19 cellular contexts compared by ENCODE assay signal in genomic region chr10:49756641-49757040, GRCh38. TPM values are rescaled to one million over a fixed set of nuclear protein-coding genes. Genes with fewer than 3 reads are reported as not detected.
DNase-seq lines count a peak whose midpoint lies in the region; ATAC-seq, FAIRE-seq and TF ChIP-seq lines count a peak whose summit lies in the region.
"Had no signal": no experiment of that assay in that cellular context is flagged by ENCODE, and none has a peak within 500 bp of the region (broad histone marks: within the 10 kb centered on the region; RNA-seq: fewer than 3 reads in every experiment).

No MANE protein-coding gene starts in this region.

- no peak for ATAC-seq in HG02588 (IDR thresholded peaks at IDR 0.05; ENCODE audit: unreplicated experiment)
- ATAC-seq: GM23338 had no signal

- no peak overlapping the region for H2BK5ac ChIP-seq in neuronal stem cell (ENCODE audit: low read length)

- TF ChIP-seq POLR2A in GM12891 (IDR thresholded peaks at IDR 0.05; ENCODE audit: low read depth, low read length), result no peak

- H3K79me1 ChIP-seq in neuronal stem cell (ENCODE audit: low read depth, low read length), result no peaks in the 10 kb centered on the region

- H2BK15ac ChIP-seq in neuronal stem cell (ENCODE audit: low read length), result no peak overlapping the region

- no peak overlapping the region for H3K4me3 ChIP-seq in coronary artery
- H3K4me3 ChIP-seq in neuronal stem cell (ENCODE audit: low read length in 2 of 2), result no peak overlapping the region
- H3K4me3 ChIP-seq: GM23338 had no signal

- H3K9me3 ChIP-seq in neuronal stem cell (replicated peaks in 1 of 2; ENCODE audit: control insufficient read depth in 2 of 2, insufficient read depth in 1 of 2, low read depth in 1 of 2, low read length in 2 of 2), result no peaks in the 10 kb centered on the region
- H3K9me3 ChIP-seq: Caco-2 had no signal

- peak overlapping the region; percentile 23 for H3K23ac ChIP-seq in neuronal stem cell (ENCODE audit: low read depth, low read length, poor library complexity)

- no CpG with 5 or more reads among the region's 6 CpGs for WGBS in neuronal stem cell (ENCODE audit: extremely low coverage in 2 of 2, insufficient read length in 2 of 2, insufficient replicate concordance in 1 of 2), 2 donors

- H3K4me2 ChIP-seq in neuronal stem cell (ENCODE audit: insufficient read depth, low read length, poor library complexity, severe bottlenecking), result no peak overlapping the region
- H3K4me2 ChIP-seq: GM23338 had no signal

- no peaks in the 10 kb centered on the region for H3K36me3 Mint-ChIP-seq in immature natural killer cell

- peak; percentile 33 for FAIRE-seq in GM12891 (lab: Jason Lieb, UNC)
- FAIRE-seq: A204.1, D721Med, G401.6, GM12892, H54 had no signal

- peak overlapping the region; percentile 9 for H4K8ac ChIP-seq in neuronal stem cell (ENCODE audit: low read depth, low read length)

- H3K27me3 ChIP-seq in neuronal stem cell (ENCODE audit: control insufficient read depth in 3 of 3, insufficient read depth in 3 of 3, low read depth in 1 of 3, low read length in 3 of 3), result peaks cover 0 to 7% (median 0%) of the 10 kb centered on the region in 3 experiments

- peak overlapping the region; percentile 27 for H3K14ac ChIP-seq in neuronal stem cell (ENCODE audit: low read length)

- no peak for DNase-seq in GM12891 (ENCODE audit: insufficient read length, low spot score)
- peak; percentile 62 for DNase-seq in coronary artery (ENCODE audit: low spot score)
- no peak for DNase-seq in neuronal stem cell (ENCODE audit: low spot score)
- DNase-seq in stimulated activated naive CD4-positive, alpha-beta T cell (lab: John Stamatoyannopoulos, UW), result no peak
- DNase-seq in immature natural killer cell, result no peak
- DNase-seq: ACHN; AML-193; Caco-2; CD4-positive, alpha-beta T cell; HCEC 1CT had no signal

- no peak for TF ChIP-seq CTCF in coronary artery (IDR thresholded peaks at IDR 0.05)

- H3K4me1 Mint-ChIP-seq in immature natural killer cell, result no peaks in the 10 kb centered on the region

- no peak overlapping the region for H3K18ac ChIP-seq in neuronal stem cell (ENCODE audit: low read length)

- no peak overlapping the region for H3K27ac Mint-ChIP-seq in immature natural killer cell
- H3K27ac Mint-ChIP-seq: CD4-positive, alpha-beta T cell had no signal

- no peaks in the 10 kb centered on the region for H3K9me3 Mint-ChIP-seq in immature natural killer cell
- H3K9me3 Mint-ChIP-seq: CD4-positive, alpha-beta T cell; GM23338 had no signal

- no peak overlapping the region for H2BK12ac ChIP-seq in neuronal stem cell (ENCODE audit: low read length)

- peak overlapping the region; percentile 38 for H2AK5ac ChIP-seq in neuronal stem cell (ENCODE audit: low read depth, low read length)

- H4K91ac ChIP-seq in neuronal stem cell (ENCODE audit: low read depth, low read length, poor library complexity), result peak overlapping the region; percentile 46

- H2AFZ ChIP-seq in neuronal stem cell (ENCODE audit: low read length), result no peak overlapping the region
- H2AFZ ChIP-seq: GM23338 had no signal

- H3K27me3 Mint-ChIP-seq in immature natural killer cell (ENCODE audit: low read depth in 3 of 3), result peaks cover 3 to 12% (median 5%) of the 10 kb centered on the region in 3 donors

- H3K4ac ChIP-seq in neuronal stem cell (ENCODE audit: low read length), result no peak overlapping the region

- peaks cover 0 to 2% of the 10 kb centered on the region in 2 donors for H3K4me1 ChIP-seq in neuronal stem cell (ENCODE audit: control insufficient read depth in 2 of 2, insufficient read depth in 1 of 2, low read depth in 1 of 2, low read length in 2 of 2)
- H3K4me1 ChIP-seq: Caco-2 had no signal

- H3K27ac ChIP-seq in coronary artery, result no peak overlapping the region
- H3K27ac ChIP-seq in neuronal stem cell (replicated peaks; ENCODE audit: low read length), result no peak overlapping the region
- H3K27ac ChIP-seq: C4-2B, HL-60 had no signal

- no peak overlapping the region for H3K9ac ChIP-seq in neuronal stem cell (ENCODE audit: low read depth, low read length, poor library complexity)

- no peak overlapping the region for H2BK120ac ChIP-seq in neuronal stem cell (ENCODE audit: low read depth, low read length)

- no peaks in the 10 kb centered on the region for H3K36me3 ChIP-seq in neuronal stem cell (replicated peaks in 1 of 2; ENCODE audit: control insufficient read depth in 2 of 2, insufficient read depth in 2 of 2, low read length in 2 of 2)

- no peak overlapping the region for H3K4me3 Mint-ChIP-seq in immature natural killer cell
- H3K4me3 Mint-ChIP-seq: CD4-positive, alpha-beta T cell; GM23338 had no signal

TF ChIP-seq in GM12891, 5 proteins besides CTCF, POLR2A, EP300 and RAD21:
- TF ChIP-seq PAX5 (IDR thresholded peaks at IDR 0.05; ENCODE audit: insufficient read depth, low read length, severe bottlenecking), result no peak
- TF ChIP-seq POLR2AphosphoS5 (IDR thresholded peaks at IDR 0.05; ENCODE audit: low read depth, low read length), result no peak
- TF ChIP-seq TAF1 (IDR thresholded peaks at IDR 0.05; ENCODE audit: low read depth, low read length), result no peak
- no peak for TF ChIP-seq POU2F2 (IDR thresholded peaks at IDR 0.05; ENCODE audit: low read depth, low read length)
- TF ChIP-seq SPI1 (IDR thresholded peaks at IDR 0.05; ENCODE audit: low read depth, low read length), result no peak

RNA-seq across cellular contexts. Expression of gene OGDHL, which starts 5.5 kb away (rescaled TPM):
- polyA plus RNA-seq in GM12891 (2012; ENCODE audit: low read depth, missing spikeins), result 1.7 TPM
- polyA plus RNA-seq in neuronal stem cell (2013, experiment 1 of 2), result 0.24 TPM
- 0.24 TPM for polyA plus RNA-seq in neuronal stem cell (2013, experiment 2 of 2)
- polyA plus RNA-seq in immature natural killer cell, result not detected
